Comparison of ENCODE assay signal across 21 cellular contexts in genomic region chr11:3087373-3087772, GRCh38.
"Had no signal": no experiment of that assay in that cellular context is flagged by ENCODE, and none has a peak within 500 bp of the region (broad histone marks: within the 10 kb centered on the region; RNA-seq: fewer than 3 reads in every experiment).

No MANE protein-coding gene starts in this region.

- H3K27me3 ChIP-seq: hepatocyte, testis, upper lobe of right lung, vagina had no signal

- H3K27ac ChIP-seq: foreskin keratinocyte, hepatocyte, neutrophil, psoas muscle, spleen, testis, tibial nerve, upper lobe of right lung, vagina had no signal

- H2AFZ ChIP-seq: hepatocyte had no signal

- H3K9me3 ChIP-seq: neutrophil, psoas muscle, spleen, testis, tibial nerve, upper lobe of right lung, vagina had no signal

- DNase-seq: dermis blood vessel endothelial cell; left colon; left ventricle myocardium superior; naive thymus-derived CD4-positive, alpha-beta T cell; nephron progenitor cell; psoas muscle; retina; spleen; stimulated activated CD4-positive, alpha-beta T cell treated with anti-CD3 and anti-CD28 coated beads, Interleukin-15, amount 100 ng/mL, for 24 hours; stimulated activated CD4-positive, alpha-beta T cell treated with anti-CD3 and anti-CD28 coated beads, Interleukin-1b, Interleukin-23, amount 100 ng/mL, for 48 hours; stimulated activated CD4-positive, alpha-beta T cell treated with anti-CD3 and anti-CD28 coated beads, Interleukin-4, amount 100 ng/mL, for 24 hours; stimulated activated naive B cell treated with anti-CD40 and anti-IgM and Interleukin-4, amounts not matched to agents 10 μg/mL and 1 μg/mL and 100 μg/mL, for 72 hours; stimulated activated naive CD8-positive, alpha-beta T cell treated with anti-CD3 and anti-CD28 coated beads, Interleukin-15, amount 100 ng/mL, for 72 hours; testis had no signal

- H3K79me2 ChIP-seq: hepatocyte had no signal

- H3K4me3 ChIP-seq: hepatocyte, lung, psoas muscle, spleen, testis, tibial nerve, upper lobe of right lung, vagina had no signal

- H3K4me1 ChIP-seq: foreskin keratinocyte, testis, upper lobe of right lung had no signal

- H3K4me2 ChIP-seq: hepatocyte had no signal

- ATAC-seq: foreskin keratinocyte; naive thymus-derived CD4-positive, alpha-beta T cell; psoas muscle; stimulated activated naive B cell treated with anti-CD40 and anti-IgM and Interleukin-4, amounts not matched to agents 10 μg/mL and 1 μg/mL and 100 μg/mL, for 72 hours; upper lobe of right lung had no signal
